8 cellular contexts compared by ENCODE assay signal in genomic region chr1:185044981-185045792, GRCh38. TPM values are rescaled to one million over a fixed set of nuclear protein-coding genes. Genes with fewer than 3 reads are reported as not detected.
A peak's percentile ranks its signal among the peaks of the same experiment; 100 is the strongest.
DNase-seq lines count a peak whose midpoint lies in the region; ATAC-seq, FAIRE-seq and TF ChIP-seq lines count a peak whose summit lies in the region.

Gene RNF2 (plus strand): TSS chr1:185045558. CDS start chr1:185087554, 41,996 bp downstream.

- H3K9me3 ChIP-seq in Caco-2: no peaks in the 10 kb centered on the region
- H3K9me3 ChIP-seq in OCI-LY7 (ENCODE audit: low read length): no peaks in the 10 kb centered on the region
- no peaks in the 10 kb centered on the region for H3K9me3 ChIP-seq in muscle layer of colon (ENCODE audit: low read length)

- POLR2A ChIA-PET in Caco-2 (lab: Charles Lee) (interaction anchor here (0.5 to 0.7 kb wide), 2 partner anchors 11 to 111 kb away, joined by 3 read pairs; no protein-coding TSS in a partner anchor), OCI-LY7 (lab: Charles Lee) (interaction anchor here (0.6 to 1.5 kb wide), 15 partner anchors 11 to 776 kb away, joined by 3 to 6 read pairs (median 3); partner anchors contain the start of genes IVNS1ABP, SWT1 and TRMT1L)

- peaks cover 23% of the 10 kb centered on the region for H4K20me1 ChIP-seq in OCI-LY7 (ENCODE audit: insufficient read depth, low read length)

- H3K27ac ChIP-seq in OCI-LY7 (ENCODE audit: low read depth, low read length, poor library complexity, severe bottlenecking) (no peak within 1 kb of the TSS), muscle layer of colon (ENCODE audit: low read depth, low read length) (peak within 1 kb of the TSS; percentile 89)

- H3K4me3 ChIP-seq in Caco-2 (ENCODE audit: low read depth, low read length) (peak within 1 kb of the TSS; percentile 80), OCI-LY7 (ENCODE audit: low read depth, low read length, poor library complexity, severe bottlenecking) (peak within 1 kb of the TSS; percentile 87), muscle layer of colon (ENCODE audit: low read depth in 1 of 2, low read length in 2 of 2) (peak within 1 kb of the TSS; percentile 94 to 95)

- intact Hi-C loops in Caco-2 (cut with micrococcal nuclease; ENCODE audit: unreplicated experiment): loop anchor here (5.0 to 10.0 kb wide), 3 partner anchors 112 to 650 kb away; partner anchors contain the start of genes SWT1 and TRMT1L
- intact Hi-C loops in OCI-LY7 (cut with micrococcal nuclease; ENCODE audit: unreplicated experiment): loop anchor here (1.0 to 10.0 kb wide), 6 partner anchors 112 to 990 kb away; partner anchors contain the start of genes EDEM3, IVNS1ABP, SWT1 and TSEN15

- FAIRE-seq in HTR-8/SVneo (lab: Jason Lieb, UNC): peak; percentile 74

- no peaks in the 10 kb centered on the region for H3K27me3 Mint-ChIP-seq in Caco-2 (ENCODE audit: insufficient read depth, unreplicated experiment)
- no peaks in the 10 kb centered on the region for H3K27me3 Mint-ChIP-seq in activated T-cell treated with anti-CD3 and anti-CD28 coated beads, Interleukin-2, amount 50 U/mL, for 24 hours

- H3K4me1 Mint-ChIP-seq in Caco-2 (ENCODE audit: low read depth, unreplicated experiment): peaks cover 6% of the 10 kb centered on the region
- peaks cover 48% of the 10 kb centered on the region for H3K4me1 Mint-ChIP-seq in activated T-cell treated with anti-CD3 and anti-CD28 coated beads, Interleukin-2, amount 50 U/mL, for 24 hours (ENCODE audit: low read depth)

- peak within 1 kb of the TSS; percentile 73 for H3K4me3 Mint-ChIP-seq in Caco-2 (ENCODE audit: unreplicated experiment)
- peak within 1 kb of the TSS; percentile 93 for H3K4me3 Mint-ChIP-seq in activated T-cell treated with anti-CD3 and anti-CD28 coated beads, Interleukin-2, amount 50 U/mL, for 24 hours

- H3K27ac Mint-ChIP-seq in Caco-2 (ENCODE audit: unreplicated experiment): peak within 1 kb of the TSS; percentile 67
- peak within 1 kb of the TSS; percentile 89 for H3K27ac Mint-ChIP-seq in activated T-cell treated with anti-CD3 and anti-CD28 coated beads, Interleukin-2, amount 50 U/mL, for 24 hours

- TF ChIP-seq CTCF in Caco-2 (IDR thresholded peaks at IDR 0.05; ENCODE audit: insufficient read depth in 1 of 2, low read depth in 1 of 2, low read length in 1 of 2, severe bottlenecking in 1 of 2, unreplicated experiment in 1 of 2) (no peak), OCI-LY7 (conservative IDR thresholded peaks at IDR 0.05; ENCODE audit: low read length) (no peak)

- H3K4me1 ChIP-seq in Caco-2 (peaks cover 17% of the 10 kb centered on the region), OCI-LY7 (ENCODE audit: insufficient read depth, low read length, poor library complexity, severe bottlenecking) (peaks cover 11% of the 10 kb centered on the region), muscle layer of colon (ENCODE audit: insufficient read depth, low read length) (peaks cover 11% of the 10 kb centered on the region)

- ATAC-seq in GM21367 (IDR thresholded peaks at IDR 0.05; ENCODE audit: unreplicated experiment) (peak; percentile 88), esophagus mucosa (peak; percentile 95)

- H2AFZ ChIP-seq in OCI-LY7 (ENCODE audit: low read length): peak within 1 kb of the TSS; percentile 74

- BruUV-seq in Caco-2 (replicated peaks; lab: Mats Ljungman, UMichigan) (no TSS peak), OCI-LY7 (replicated peaks; lab: Mats Ljungman, UMichigan) (no TSS peak)

- peak within 1 kb of the TSS; percentile 35 for H3K9ac ChIP-seq in muscle layer of colon (ENCODE audit: low read length)

- CTCF ChIA-PET in Caco-2 (lab: Charles Lee) (interaction anchor here (0.5 to 2.0 kb wide), 7 partner anchors 11 to 569 kb away, joined by 3 to 12 read pairs (median 4); no protein-coding TSS in a partner anchor), OCI-LY7 (lab: Charles Lee; ENCODE audit: unreplicated experiment) (interaction anchor here (0.6 to 1.8 kb wide), 4 partner anchors 10 to 244 kb away, joined by 3 to 8 read pairs (median 5); no protein-coding TSS in a partner anchor)

- H3K4me2 ChIP-seq in OCI-LY7 (ENCODE audit: low read length): peak within 1 kb of the TSS; percentile 87

- H3K9me3 Mint-ChIP-seq in Caco-2 (ENCODE audit: unreplicated experiment): no peaks in the 10 kb centered on the region
- H3K9me3 Mint-ChIP-seq in activated T-cell treated with anti-CD3 and anti-CD28 coated beads, Interleukin-2, amount 50 U/mL, for 24 hours: no peaks in the 10 kb centered on the region

- H3K79me2 ChIP-seq in OCI-LY7 (ENCODE audit: insufficient read depth, low read depth, low read length): peaks cover 41% of the 10 kb centered on the region

- H3K9me2 ChIP-seq in OCI-LY7 (ENCODE audit: insufficient read depth, low read length): no peaks in the 10 kb centered on the region

- no peaks in the 10 kb centered on the region for H3K36me3 ChIP-seq in Caco-2 (ENCODE audit: control insufficient read depth, insufficient read depth, low read length)
- no peaks in the 10 kb centered on the region for H3K36me3 ChIP-seq in OCI-LY7 (ENCODE audit: insufficient read depth, low read length)
- no peaks in the 10 kb centered on the region for H3K36me3 ChIP-seq in muscle layer of colon (ENCODE audit: insufficient read depth, low read length)

- H3K27me3 ChIP-seq in Caco-2 (replicated peaks; ENCODE audit: control insufficient read depth, insufficient read depth, low read length): no peaks in the 10 kb centered on the region
- no peaks in the 10 kb centered on the region for H3K27me3 ChIP-seq in muscle layer of colon (ENCODE audit: control insufficient read depth in 1 of 2, insufficient read depth in 2 of 2, low read length in 2 of 2)

- DNase-seq in Caco-2 (peak; percentile 82 to 84), HTR-8/SVneo (ENCODE audit: insufficient read length, low spot score) (peak; percentile 67), OCI-LY7 (ENCODE audit: low spot score) (peak; percentile 87)
- DNase-seq in activated T-cell treated with anti-CD3 and anti-CD28 coated beads, Interleukin-2, amount 50 U/mL, for 24 hours: peak; percentile 88
- DNase-seq in stimulated activated CD8-positive, alpha-beta memory T cell treated with anti-CD3 and anti-CD28 coated beads, Interleukin-7, amount 100 ng/mL, for 24 hours (ENCODE audit: low read depth): peak; percentile 50

- H3K36me3 Mint-ChIP-seq in Caco-2 (ENCODE audit: insufficient read depth, unreplicated experiment): no peaks in the 10 kb centered on the region
- H3K36me3 Mint-ChIP-seq in activated T-cell treated with anti-CD3 and anti-CD28 coated beads, Interleukin-2, amount 50 U/mL, for 24 hours (ENCODE audit: low read depth): peaks cover 8% of the 10 kb centered on the region

RNA-seq across cellular contexts. Expression of gene RNF2, which starts in this region (rescaled TPM):
- total RNA-seq in Caco-2 (2022): 27.1 and 31.7 TPM in 2 replicates
- total RNA-seq in OCI-LY7 (2014; rRNA removed; shearing (Covaris generic)): 17.5 and 17.8 TPM in 2 replicates
- 20.7 and 24.7 TPM in 2 replicates for total RNA-seq in OCI-LY7 (2022)
- total RNA-seq in esophagus mucosa: 12.6 TPM
